In the genomic region with DNA sequence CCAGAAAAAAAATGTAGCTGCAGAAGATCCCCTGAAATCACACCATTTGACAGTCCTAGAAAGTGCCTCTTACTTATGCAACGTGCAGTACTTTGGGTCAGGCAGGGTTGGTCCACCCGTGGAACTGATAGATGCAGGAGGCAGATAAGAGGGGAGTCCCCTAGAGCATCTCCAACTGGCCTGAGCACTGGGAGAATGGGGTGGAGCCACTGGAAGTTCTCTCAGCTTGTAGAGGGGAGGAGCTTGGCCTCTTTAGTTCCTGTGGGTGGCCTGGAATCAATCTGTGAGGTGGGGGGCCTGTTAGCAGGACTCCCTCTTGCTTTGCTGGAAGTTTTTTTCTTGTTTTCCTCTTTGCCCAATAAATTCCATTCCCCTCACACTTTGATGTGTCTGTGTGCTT, we compare ENCODE assay signal across 16 cellular contexts.
DNase-seq lines count a peak whose midpoint lies in the region; ATAC-seq, FAIRE-seq and TF ChIP-seq lines count a peak whose summit lies in the region.
"Had no signal": no experiment of that assay in that cellular context is flagged by ENCODE, and none has a peak within 500 bp of the region (broad histone marks: within the 10 kb centered on the region; RNA-seq: fewer than 3 reads in every experiment).

No MANE protein-coding gene starts in this region.

- TF ChIP-seq EP300 in H1 (IDR thresholded peaks at IDR 0.05; ENCODE audit: borderline replicate concordance in 1 of 2, low read depth in 2 of 2, low read length in 2 of 2), result no peak

- no peaks in the 10 kb centered on the region for H3K79me2 ChIP-seq in H1 (ENCODE audit: control insufficient read depth in 1 of 2, insufficient read depth in 2 of 2, low read length in 2 of 2)

- H4K8ac ChIP-seq in H1 (ENCODE audit: extremely low read depth, insufficient read depth, low read length), result no peak overlapping the region

- H3K4me2 ChIP-seq in H1 (ENCODE audit: insufficient read depth in 1 of 2, low read depth in 2 of 2, low read length in 2 of 2), result peak overlapping the region; percentile 56 to 68

- H4K91ac ChIP-seq in H1 (replicated peaks; ENCODE audit: insufficient read length, low read length), result peak overlapping the region; percentile 28

- no peak overlapping the region for H2AFZ ChIP-seq in H1 (ENCODE audit: low read length)

- ATAC-seq in HG03025 (IDR thresholded peaks at IDR 0.05; ENCODE audit: low FRiP score, unreplicated experiment), result no peak
- no peak for ATAC-seq in HG02759 (IDR thresholded peaks at IDR 0.05; ENCODE audit: unreplicated experiment)
- ATAC-seq: PC-3 had no signal

- H3K14ac ChIP-seq in H1 (ENCODE audit: insufficient read length), result no peak overlapping the region

- 0 out of 2 replicates have a peak, but pooled peaks cover 3% of the 10 kb centered on the region for H3K23me2 ChIP-seq in H1 (ENCODE audit: low read depth, low read length)

- peaks cover 21% of the 10 kb centered on the region; the same call in 1 of the 2 replicates for H3K4me1 ChIP-seq in ES-I3 (ENCODE audit: insufficient read depth, low read length)
- peaks cover 53% of the 10 kb centered on the region for H3K4me1 ChIP-seq in HUES48 (ENCODE audit: control insufficient read depth, insufficient read depth, low read length)
- H3K4me1 ChIP-seq in H1 (replicated peaks in 1 of 4; ENCODE audit: control insufficient read depth in 3 of 4, insufficient read depth in 4 of 4, low read length in 3 of 4), result peaks cover 0 to 6% (median 4%) of the 10 kb centered on the region in 4 experiments; a peak in 4 of 7 replicates
- no peaks in the 10 kb centered on the region for H3K4me1 ChIP-seq in Peyer's patch
- H3K4me1 ChIP-seq: SJSA1 had no signal

- H3K36me3 ChIP-seq in ES-I3 (ENCODE audit: insufficient read depth, low read length) (no peaks in the 10 kb centered on the region; the same call in 1 of the 2 replicates), HUES48 (ENCODE audit: control insufficient read depth, insufficient read depth, low read length) (no peaks in the 10 kb centered on the region), H1 (ENCODE audit: control insufficient read depth in 2 of 4, insufficient read depth in 4 of 4, low read length in 3 of 4) (peaks cover 0 to 4% (median 0%) of the 10 kb centered on the region in 4 experiments; a peak in 1 of 8 replicates), Peyer's patch (no peaks in the 10 kb centered on the region)
- H3K36me3 ChIP-seq: SJSA1 had no signal

- no peak for TF ChIP-seq RAD21 in H1 (IDR thresholded peaks at IDR 0.05 in 1 of 2, conservative IDR thresholded peaks at IDR 0.05 in 1 of 2; ENCODE audit: low read depth in 2 of 2, low read length in 2 of 2)

- FAIRE-seq in H1 (lab: Jason Lieb, UNC), result peak; percentile 28

- peak overlapping the region; percentile 30 for H2BK120ac ChIP-seq in H1 (replicated peaks; ENCODE audit: low read depth, low read length)

- peak overlapping the region; percentile 36; the same call in 1 of the 2 replicates for H2BK20ac ChIP-seq in H1 (ENCODE audit: low read length)

- DNase-seq in H1 (ENCODE audit: low read depth in 1 of 2, low spot score in 2 of 2), result peak; percentile 33 to 52
- DNase-seq in iPS-NIHi7 (ENCODE audit: extremely low spot score), result peak; percentile 10
- no peak for DNase-seq in Peyer's patch
- DNase-seq in activated CD4-positive, alpha-beta T cell treated with anti-CD3 and anti-CD28 coated beads for 4 hours, result no peak
- DNase-seq: C1 segment of cervical spinal cord, NCI-H1048, NCI-H1694 treated with DMSO at 0.1 percent for 48 hours, NCI-H2107, NCI-H446, SW 1271 had no signal

- CTCF ChIA-PET in H1 (lab: Charles Lee; ENCODE audit: partially characterized antibody), result interaction anchor here (0.8 kb wide), 1 partner anchor 77 kb away, joined by 3 read pairs; no protein-coding TSS in a partner anchor

- WGBS in H1 (ENCODE audit: extremely low coverage in 1 of 2, insufficient coverage in 1 of 2, insufficient read length in 1 of 2, insufficient replicate concordance in 2 of 2, low coverage in 1 of 2, low lambda C conversion rate in 2 of 2, missing lambda C conversion rate in 1 of 2), 2 experiments, result 11% methylated on average over 2 of the region's 2 CpGs; no CpG with 5 or more reads in 1 of the 2 experiments

- H3K23ac ChIP-seq in H1 (ENCODE audit: insufficient read length), result no peak overlapping the region

- peak overlapping the region; percentile 25 for H3K9ac ChIP-seq in ES-I3 (ENCODE audit: low read depth, low read length)
- no peak overlapping the region for H3K9ac ChIP-seq in HUES48 (ENCODE audit: low read depth, low read length)
- no peak overlapping the region for H3K9ac ChIP-seq in H1 (replicated peaks in 1 of 4; ENCODE audit: extremely low read depth in 1 of 4, low read depth in 3 of 4, low read length in 3 of 4)

- peak overlapping the region; percentile 36; the same call in 1 of the 2 replicates for H3K4me3 ChIP-seq in HUES48 (ENCODE audit: low read depth, low read length)
- H3K4me3 ChIP-seq in H1 (ENCODE audit: extremely low read depth in 1 of 4, insufficient read depth in 2 of 4, low read depth in 3 of 4, low read length in 4 of 4), result peak overlapping the region in 1 of 4 experiments; percentile 45; a peak in 1 of 8 replicates
- H3K4me3 ChIP-seq in Peyer's patch, result no peak overlapping the region
- H3K4me3 ChIP-seq: SJSA1 had no signal

- TF ChIP-seq POLR2A in H1 (IDR thresholded peaks at IDR 0.05; ENCODE audit: control extremely low read depth in 1 of 2, low read depth in 2 of 2, low read length in 2 of 2) (no peak), Peyer's patch (IDR thresholded peaks at IDR 0.05) (no peak)

- H3K27ac ChIP-seq in HUES48 (ENCODE audit: low read depth, low read length) (peak overlapping the region; percentile 99), H1 (ENCODE audit: low read depth, low read length) (peak overlapping the region; percentile 73), Peyer's patch (no peak overlapping the region)
- H3K27ac ChIP-seq: SJSA1 had no signal

- TF ChIP-seq CTCF in H1 (IDR thresholded peaks at IDR 0.05; ENCODE audit: control extremely low read depth in 1 of 3, insufficient read depth in 1 of 3, low read depth in 1 of 3, low read length in 3 of 3) (no peak), Peyer's patch (IDR thresholded peaks at IDR 0.05) (no peak)

- H3K79me1 ChIP-seq in H1 (ENCODE audit: low read depth, low read length), result no peaks in the 10 kb centered on the region

- no peak overlapping the region for H3K4ac ChIP-seq in H1 (replicated peaks; ENCODE audit: insufficient read length, low read depth, low read length)

- H2BK15ac ChIP-seq in H1 (ENCODE audit: low read length), result no peak overlapping the region

- no peak overlapping the region for H3K56ac ChIP-seq in H1 (replicated peaks; ENCODE audit: insufficient read length, low read depth, low read length)

- POLR2A ChIA-PET in H1 (lab: Charles Lee; ENCODE audit: partially characterized antibody), result interaction anchor here (1.0 to 1.4 kb wide), 3 partner anchors 16 to 77 kb away, joined by 3 read pairs; no protein-coding TSS in a partner anchor

- H4K5ac ChIP-seq in H1 (ENCODE audit: insufficient read length, low read depth, low read length), result peak overlapping the region; percentile 96

- H3K9me3 ChIP-seq in ES-I3 (ENCODE audit: control insufficient read depth, insufficient read depth, low read length) (peaks cover 5% of the 10 kb centered on the region; the same call in 1 of the 2 replicates), HUES48 (ENCODE audit: control insufficient read depth, insufficient read depth, low read length) (peaks cover 18% of the 10 kb centered on the region), H1 (ENCODE audit: insufficient read depth in 2 of 2, low read depth in 1 of 2, low read length in 1 of 2) (peaks cover 5 to 8% of the 10 kb centered on the region in 2 experiments; a peak in 2 of 4 replicates), Peyer's patch (peaks cover 0 to 4% (median 0%) of the 10 kb centered on the region in 4 donors)

- H2BK5ac ChIP-seq in H1 (ENCODE audit: low read depth, low read length), result peak overlapping the region; percentile 62; the same call in 1 of the 2 replicates

- H2BK12ac ChIP-seq in H1 (ENCODE audit: low read depth, low read length), result no peak overlapping the region

- no peaks in the 10 kb centered on the region for H4K20me1 ChIP-seq in H1 (replicated peaks in 1 of 2; ENCODE audit: control insufficient read depth in 1 of 2, insufficient read depth in 2 of 2, low read length in 2 of 2)

- H3K27me3 ChIP-seq in HUES48 (ENCODE audit: control insufficient read depth, insufficient read depth, low read length) (no peaks in the 10 kb centered on the region), H1 (replicated peaks in 1 of 4; ENCODE audit: control insufficient read depth in 3 of 4, extremely low read depth in 1 of 4, insufficient read depth in 3 of 4, low read length in 3 of 4) (no peaks in the 10 kb centered on the region), Peyer's patch (no peaks in the 10 kb centered on the region)
- H3K27me3 ChIP-seq: SJSA1 had no signal

- H2AK5ac ChIP-seq in H1 (ENCODE audit: low read depth, low read length), result no peak overlapping the region

- peak overlapping the region; percentile 39; the same call in 1 of the 2 replicates for H3K18ac ChIP-seq in H1 (ENCODE audit: extremely low read depth, low read length)

TF ChIP-seq in H1, 55 proteins besides CTCF, POLR2A, EP300 and RAD21:
- TF ChIP-seq PHF8 (conservative IDR thresholded peaks at IDR 0.05; ENCODE audit: low read depth, low read length) (no peak), POU5F1 (IDR thresholded peaks at IDR 0.05; ENCODE audit: low read depth, low read length) (no peak), CHD2 (IDR thresholded peaks at IDR 0.05; ENCODE audit: low read length) (no peak), SP1 (IDR thresholded peaks at IDR 0.05; ENCODE audit: low read depth, low read length) (no peak), SP4 (IDR thresholded peaks at IDR 0.05; ENCODE audit: low read length) (no peak), TAF1 (IDR thresholded peaks at IDR 0.05; ENCODE audit: low read depth, low read length) (no peak)
- TF ChIP-seq, protein P1, sequence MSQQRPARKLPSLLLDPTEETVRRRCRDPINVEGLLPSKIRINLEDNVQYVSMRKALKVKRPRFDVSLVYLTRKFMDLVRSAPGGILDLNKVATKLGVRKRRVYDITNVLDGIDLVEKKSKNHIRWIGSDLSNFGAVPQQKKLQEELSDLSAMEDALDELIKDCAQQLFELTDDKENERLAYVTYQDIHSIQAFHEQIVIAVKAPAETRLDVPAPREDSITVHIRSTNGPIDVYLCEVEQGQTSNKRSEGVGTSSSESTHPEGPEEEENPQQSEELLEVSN (IDR thresholded peaks at IDR 0.05), result no peak

Comparison
In these comparisons a context has a peak if more than half of its experiments do, and no peak if none do; other contexts are left out.
1. H3K27ac ChIP-seq: peak in HUES48 (single experiment) and H1 (single experiment); none in Peyer's patch (0 of 4).
2. DNase-seq: peak in H1 (2 of 2) and iPS-NIHi7 (single experiment); none in Peyer's patch (0 of 3) and activated CD4-positive, alpha-beta T cell treated with anti-CD3 and anti-CD28 coated beads for 4 hours (0 of 2).